ENCODE assay signal across 8 cellular contexts in genomic region chr1:19310720-19311502, GRCh38. TPM values are rescaled to one million over a fixed set of nuclear protein-coding genes. Genes with fewer than 3 reads are reported as not detected.
DNase-seq lines count a peak whose midpoint lies in the region; ATAC-seq and TF ChIP-seq lines count a peak whose summit lies in the region.

No MANE protein-coding gene starts in this region.

- H3K27ac ChIP-seq in left ventricle myocardium inferior (replicated peaks) (no peak overlapping the region), foreskin keratinocyte (peak overlapping the region; percentile 78)

- DNase-seq in left ventricle myocardium inferior (no peak), left ventricle myocardium superior (no peak), T-helper 17 cell (no peak), foreskin keratinocyte (peak in 1 of 2 donors; percentile 18), renal cortical epithelial cell (ENCODE audit: low read depth) (peak; percentile 23), amniotic stem cell (lab: John Stamatoyannopoulos, UW) (no peak)

- H3K27me3 Mint-ChIP-seq in T-helper 17 cell = no peaks in the 10 kb centered on the region

- H3K27ac Mint-ChIP-seq in T-helper 17 cell = peak overlapping the region; percentile 93

- peaks cover 7% of the 10 kb centered on the region for H3K36me3 Mint-ChIP-seq in T-helper 17 cell (ENCODE audit: low read depth)

- peak overlapping the region; percentile 99 for H3K4me3 Mint-ChIP-seq in T-helper 17 cell

- H3K4me1 Mint-ChIP-seq in T-helper 17 cell = peaks cover 34% of the 10 kb centered on the region

- TF ChIP-seq CTCF in left ventricle myocardium inferior (IDR thresholded peaks at IDR 0.05; ENCODE audit: borderline replicate concordance) (no peak), foreskin keratinocyte (conservative IDR thresholded peaks at IDR 0.05) (no peak)

- H3K4me3 ChIP-seq in left ventricle myocardium inferior = peak overlapping the region; percentile 88

- H3K36me3 ChIP-seq in left ventricle myocardium inferior = peaks cover 28% of the 10 kb centered on the region

- H3K27me3 ChIP-seq in left ventricle myocardium inferior (ENCODE audit: low read depth) = no peaks in the 10 kb centered on the region
- H3K27me3 ChIP-seq in foreskin keratinocyte = no peaks in the 10 kb centered on the region

- ATAC-seq in left ventricle myocardium superior (no peak), T-helper 17 cell (no peak), foreskin keratinocyte (peak; percentile 1), HG02642 (IDR thresholded peaks at IDR 0.05; ENCODE audit: poor library complexity, unreplicated experiment) (no peak), HG02970 (IDR thresholded peaks at IDR 0.05; ENCODE audit: low FRiP score, unreplicated experiment) (no peak)

- intact Hi-C loops in left ventricle myocardium inferior (cut with micrococcal nuclease) (no loop called here), left ventricle myocardium superior (cut with micrococcal nuclease) (no loop called here)

- H3K4me1 ChIP-seq in left ventricle myocardium inferior = peaks cover 41% of the 10 kb centered on the region
- peaks cover 12% of the 10 kb centered on the region for H3K4me1 ChIP-seq in foreskin keratinocyte

- H3K9me3 ChIP-seq in left ventricle myocardium inferior (replicated peaks) (no peaks in the 10 kb centered on the region), T-helper 17 cell (ENCODE audit: control insufficient read depth, low read length, poor library complexity, severe bottlenecking) (no peaks in the 10 kb centered on the region)

RNA-seq across cellular contexts. Expression of gene AKR7A2, which starts 1.0 kb away (rescaled TPM):
- 43.7 TPM for total RNA-seq in left ventricle myocardium inferior
- 48.7 TPM for total RNA-seq in left ventricle myocardium superior
- 10 to 100 TPM; 17.3 to 21.9 TPM for total RNA-seq in T-helper 17 cell
- 53.9 and 55.8 TPM in 2 replicates for total RNA-seq in foreskin keratinocyte
- 71.1 and 73.6 TPM in 2 replicates for polyA plus RNA-seq in foreskin keratinocyte
- 64.3 and 73.8 TPM in 2 replicates for total RNA-seq in renal cortical epithelial cell

RNA-seq across cellular contexts. Expression of gene SLC66A1, which starts 1.2 kb away (rescaled TPM):
- 5.8 TPM for total RNA-seq in left ventricle myocardium inferior
- total RNA-seq in left ventricle myocardium superior = 7.5 TPM
- total RNA-seq in T-helper 17 cell = 1 to 10 TPM; 3.3 to 3.9 TPM
- 14.2 and 16.9 TPM in 2 replicates for total RNA-seq in foreskin keratinocyte
- polyA plus RNA-seq in foreskin keratinocyte = 16.6 and 19.7 TPM in 2 replicates
- total RNA-seq in renal cortical epithelial cell = 21.9 and 22.4 TPM in 2 replicates

RNA-seq across cellular contexts. Expression of gene AKR7A3, which starts 22.3 kb away (rescaled TPM):
- 0.14 TPM for total RNA-seq in left ventricle myocardium inferior
- total RNA-seq in left ventricle myocardium superior = 0.20 TPM
- 1 to 10 TPM; 1.1 to 1.4 TPM for total RNA-seq in T-helper 17 cell
- 0.18 and 0.27 TPM in 2 replicates for total RNA-seq in foreskin keratinocyte
- polyA plus RNA-seq in foreskin keratinocyte = 0.20 and 0.21 TPM in 2 replicates
- total RNA-seq in renal cortical epithelial cell = 0.55 and 1.6 TPM in 2 replicates

RNA-seq across cellular contexts. Expression of gene MRTO4, which starts 59.3 kb away (rescaled TPM):
- 10.0 TPM for total RNA-seq in left ventricle myocardium inferior
- 10.2 TPM for total RNA-seq in left ventricle myocardium superior
- total RNA-seq in T-helper 17 cell = 10 to 100 TPM; 17.0 to 19.8 TPM
- total RNA-seq in foreskin keratinocyte = 64.0 and 78.4 TPM in 2 replicates
- 78.4 and 89.5 TPM in 2 replicates for polyA plus RNA-seq in foreskin keratinocyte
- 21.5 and 34.0 TPM in 2 replicates for total RNA-seq in renal cortical epithelial cell

RNA-seq across cellular contexts. Expression of gene EMC1, which starts 59.6 kb away (rescaled TPM):
- total RNA-seq in left ventricle myocardium inferior = 27.6 TPM
- 29.3 TPM for total RNA-seq in left ventricle myocardium superior
- 10 to 100 TPM; 24.2 to 32.0 TPM for total RNA-seq in T-helper 17 cell
- total RNA-seq in foreskin keratinocyte = 59.6 TPM in 2 replicates
- polyA plus RNA-seq in foreskin keratinocyte = 28.8 and 31.1 TPM in 2 replicates
- total RNA-seq in renal cortical epithelial cell = 48.6 and 65.7 TPM in 2 replicates
